In genomic region chrX:39953879-39954278, GRCh38 we compare ENCODE assay signal across 1 cellular context.
TF ChIP-seq lines count a peak whose summit lies in the region.

No MANE protein-coding gene starts in this region.

TF ChIP-seq in HepG2, 621 proteins besides CTCF, POLR2A, EP300 and RAD21 (continued from another document and continues in another):
- TF ChIP-seq ZNF609 (CRISPR knock-in tag; IDR thresholded peaks at IDR 0.05; ENCODE audit: borderline replicate concordance), result 0 out of 2 replicates have a peak, but pooled peaks have one; percentile 23
- TF ChIP-seq IKZF5 (CRISPR knock-in tag; IDR thresholded peaks at IDR 0.05), result peak; percentile 45; the same call in 1 of the 2 replicates
- no peak for TF ChIP-seq NFRKB (IDR thresholded peaks at IDR 0.05)
- TF ChIP-seq RFXANK (CRISPR knock-in tag; IDR thresholded peaks at IDR 0.05), result no peak
- TF ChIP-seq SOX13 (IDR thresholded peaks at IDR 0.05), result no peak
- TF ChIP-seq SOX13 (CRISPR knock-in tag; conservative IDR thresholded peaks at IDR 0.05 in 1 of 2, IDR thresholded peaks at IDR 0.05 in 1 of 2), result peak in 1 of 2 experiments; percentile 46; a peak in 1 of 4 replicates
- TF ChIP-seq TFDP1 (CRISPR knock-in tag; IDR thresholded peaks at IDR 0.05; ENCODE audit: borderline replicate concordance), result peak; percentile 23; the same call in 1 of the 2 replicates
- TF ChIP-seq MLXIP (CRISPR knock-in tag; IDR thresholded peaks at IDR 0.05; ENCODE audit: borderline replicate concordance), result no peak
- TF ChIP-seq HOMEZ (CRISPR knock-in tag; IDR thresholded peaks at IDR 0.05; ENCODE audit: low read depth), result peak; percentile 25; the same call in 1 of the 2 replicates
- TF ChIP-seq KDM6A (CRISPR knock-in tag; IDR thresholded peaks at IDR 0.05; ENCODE audit: low read depth), result 0 out of 2 replicates have a peak, but pooled peaks have one; percentile 27
- TF ChIP-seq ZNF34 (CRISPR knock-in tag; IDR thresholded peaks at IDR 0.05; ENCODE audit: borderline replicate concordance), result no peak
- no peak for TF ChIP-seq ZNF839 (CRISPR knock-in tag; IDR thresholded peaks at IDR 0.05; ENCODE audit: borderline replicate concordance)
- no peak for TF ChIP-seq SPEN (CRISPR knock-in tag; IDR thresholded peaks at IDR 0.05; ENCODE audit: low read depth)
- 0 out of 2 replicates have a peak, but pooled peaks have one; percentile 29 for TF ChIP-seq HNRNPL (IDR thresholded peaks at IDR 0.05; ENCODE audit: low read depth, low read length)
- peak; percentile 53; the same call in 1 of the 2 replicates for TF ChIP-seq HMG20A (CRISPR knock-in tag; IDR thresholded peaks at IDR 0.05; ENCODE audit: borderline replicate concordance)
- peak; percentile 60; the same call in 1 of the 2 replicates for TF ChIP-seq ARID5B (CRISPR knock-in tag; IDR thresholded peaks at IDR 0.05)
- peak; percentile 61; the same call in 1 of the 2 replicates for TF ChIP-seq MED1 (CRISPR knock-in tag; IDR thresholded peaks at IDR 0.05)
- TF ChIP-seq HOXA3 (CRISPR knock-in tag; IDR thresholded peaks at IDR 0.05), result peak; percentile 51; the same call in 1 of the 2 replicates
- no peak for TF ChIP-seq ZNF574 (CRISPR knock-in tag; IDR thresholded peaks at IDR 0.05)
- TF ChIP-seq FOXJ3 (CRISPR knock-in tag; IDR thresholded peaks at IDR 0.05; ENCODE audit: borderline replicate concordance), result peak; percentile 57; the same call in 1 of the 2 replicates
- peak; percentile 78 for TF ChIP-seq RXRB (CRISPR knock-in tag; IDR thresholded peaks at IDR 0.05; ENCODE audit: borderline replicate concordance)
- TF ChIP-seq HNF4A (CRISPR knock-in tag; IDR thresholded peaks at IDR 0.05), result peak; percentile 65
- TF ChIP-seq ZFP1 (CRISPR knock-in tag; IDR thresholded peaks at IDR 0.05), result 0 out of 2 replicates have a peak, but pooled peaks have one; percentile 21
- TF ChIP-seq TCF7L2 (IDR thresholded peaks at IDR 0.05; ENCODE audit: low read depth, low read length), result no peak
- 0 out of 2 replicates have a peak, but pooled peaks have one; percentile 34 for TF ChIP-seq ZNF580 (CRISPR knock-in tag; IDR thresholded peaks at IDR 0.05; ENCODE audit: borderline replicate concordance, low read depth)
- peak; percentile 99 for TF ChIP-seq ZNF292 (CRISPR knock-in tag; IDR thresholded peaks at IDR 0.05; ENCODE audit: borderline replicate concordance, low read depth)
- no peak for TF ChIP-seq GZF1 (CRISPR knock-in tag; IDR thresholded peaks at IDR 0.05)
- peak; percentile 41; the same call in 1 of the 2 replicates for TF ChIP-seq FOXK1 (CRISPR knock-in tag; IDR thresholded peaks at IDR 0.05; ENCODE audit: borderline replicate concordance, low read depth)
- no peak for TF ChIP-seq ELK4 (CRISPR knock-in tag; IDR thresholded peaks at IDR 0.05; ENCODE audit: borderline replicate concordance)
- peak; percentile 67 for TF ChIP-seq GATAD2A (CRISPR knock-in tag; IDR thresholded peaks at IDR 0.05)
- TF ChIP-seq ZNF709 (CRISPR knock-in tag; IDR thresholded peaks at IDR 0.05), result 0 out of 2 replicates have a peak, but pooled peaks have one; percentile 50
- TF ChIP-seq POLR2AphosphoS2 (IDR thresholded peaks at IDR 0.05; ENCODE audit: low read depth, low read length), result no peak
- peak; percentile 56; the same call in 1 of the 2 replicates for TF ChIP-seq ZGPAT (CRISPR knock-in tag; IDR thresholded peaks at IDR 0.05)
- no peak for TF ChIP-seq SETDB1 (CRISPR knock-in tag; IDR thresholded peaks at IDR 0.05; ENCODE audit: borderline replicate concordance)
